In genomic region chrX:103157511-103158316, GRCh38 we compare ENCODE assay signal across 9 cellular contexts. TPM values are rescaled to one million over a fixed set of nuclear protein-coding genes. Genes with fewer than 3 reads are reported as not detected.
A peak's percentile ranks its signal among the peaks of the same experiment; 100 is the strongest.
DNase-seq lines count a peak whose midpoint lies in the region; ATAC-seq, FAIRE-seq and TF ChIP-seq lines count a peak whose summit lies in the region.
"Had no signal": no experiment of that assay in that cellular context is flagged by ENCODE, and none has a peak within 500 bp of the region (broad histone marks: within the 10 kb centered on the region; RNA-seq: fewer than 3 reads in every experiment).

No MANE protein-coding gene starts in this region.

- H3K4me1 ChIP-seq in ACC112 (ENCODE audit: control insufficient read depth, insufficient read depth, low read length, unreplicated experiment) (peaks cover 31% of the 10 kb centered on the region), small intestine (ENCODE audit: control insufficient read depth in 2 of 2, insufficient read depth in 1 of 2, low read depth in 1 of 2, low read length in 1 of 2) (no peaks in the 10 kb centered on the region)

- ATAC-seq in GM18861 (IDR thresholded peaks at IDR 0.05; ENCODE audit: unreplicated experiment) (no peak), esophagus mucosa (no peak)

- 35 to 68% (median 55%) methylated on average over 2 of the region's 2 CpGs for WGBS in small intestine, 3 donors

- H2AFZ ChIP-seq in ACC112 (ENCODE audit: low read length, unreplicated experiment): peak overlapping the region; percentile 91

- H3K27me3 ChIP-seq in ACC112 (ENCODE audit: insufficient read depth, low read length) (no peaks in the 10 kb centered on the region), small intestine (ENCODE audit: control insufficient read depth in 2 of 2, insufficient read depth in 2 of 2, low read length in 2 of 2) (no peaks in the 10 kb centered on the region)

- no peaks in the 10 kb centered on the region for H3K9me3 ChIP-seq in small intestine (ENCODE audit: control insufficient read depth, low read depth)

- TF ChIP-seq CTCF in RWPE1 (conservative IDR thresholded peaks at IDR 0.05; ENCODE audit: low read depth): peak; percentile 56
- peak; percentile 69 for TF ChIP-seq CTCF in fibroblast of pulmonary artery (IDR thresholded peaks at IDR 0.05; ENCODE audit: low read length, missing control alignments)

- no peaks in the 10 kb centered on the region for H3K36me3 ChIP-seq in ACC112 (ENCODE audit: insufficient read depth, low read length)
- H3K36me3 ChIP-seq in small intestine (ENCODE audit: control insufficient read depth in 2 of 2, insufficient read depth in 2 of 2, low read length in 2 of 2): no peaks in the 10 kb centered on the region

- H3K4me3 ChIP-seq in ACC112 (ENCODE audit: low read depth, low read length): 0 out of 2 replicates have a peak overlapping the region, but pooled peaks have one; percentile 40
- no peak overlapping the region for H3K4me3 ChIP-seq in fibroblast of pulmonary artery (replicated peaks; ENCODE audit: low read depth, low read length)
- H3K4me3 ChIP-seq in small intestine (ENCODE audit: low read depth in 1 of 2, low read length in 2 of 2): no peak overlapping the region

- H3K27ac ChIP-seq in ACC112 (ENCODE audit: low read depth, low read length) (peak overlapping the region; percentile 59; the same call in 1 of the 2 replicates), RWPE1 (no peak overlapping the region), small intestine (ENCODE audit: low read depth in 1 of 2, low read length in 1 of 2) (no peak overlapping the region)

- CTCF ChIA-PET in RWPE1 (lab: Yijun Ruan, JAX): interaction anchor here (0.6 to 0.7 kb wide), 2 partner anchors 175 to 1197 kb away, joined by 3 to 4 read pairs; no protein-coding TSS in a partner anchor

- no peaks in the 10 kb centered on the region for H3K79me2 ChIP-seq in ACC112 (ENCODE audit: control insufficient read depth, insufficient read depth, low read length, unreplicated experiment)

- no peak for FAIRE-seq in small intestine (lab: Jason Lieb, UNC)
- FAIRE-seq: endometrium had no signal

- peak; percentile 12 for DNase-seq in Daoy (ENCODE audit: low read depth)
- peak; percentile 66 for DNase-seq in HT-29 (ENCODE audit: low spot score)
- DNase-seq in RWPE1 (ENCODE audit: low spot score): no peak
- peak; percentile 71 for DNase-seq in fibroblast of pulmonary artery (ENCODE audit: low read depth)
- DNase-seq in small intestine: peak; percentile 7

- POLR2A ChIA-PET in RWPE1 (lab: Yijun Ruan, JAX; ENCODE audit: low non-redundant PET): no interaction called here

RNA-seq across cellular contexts. Expression of gene BEX4, which starts 57.2 kb away (rescaled TPM):
- 2.9 and 4.8 TPM in 2 replicates for total RNA-seq in Daoy (2014; rRNA removed; shearing (Covaris generic))
- not detected in 2 replicates for total RNA-seq in HT-29 (2014; rRNA removed; shearing (Covaris generic))
- 10 to 100 TPM in 2 of 3 donors, 1 to 10 TPM in 1; 5.6 to 42.9 (median 23.0) TPM for polyA plus RNA-seq in small intestine
- total RNA-seq in esophagus mucosa: 12.2 TPM
